In genomic region chr19:33906578-33907335, GRCh38 we compare ENCODE assay signal across 1 cellular context.
TF ChIP-seq lines count a peak whose summit lies in the region.

No MANE protein-coding gene starts in this region.

TF ChIP-seq in HCT116, 20 proteins besides CTCF, POLR2A, EP300 and RAD21 (continued from another document):
- TF ChIP-seq REST (IDR thresholded peaks at IDR 0.05; ENCODE audit: low read depth) (no peak), SRF (IDR thresholded peaks at IDR 0.05; ENCODE audit: low read depth) (no peak), TCF7L2 (IDR thresholded peaks at IDR 0.05; ENCODE audit: borderline replicate concordance, extremely low read depth, insufficient read depth, insufficient read length) (no peak), ZNF274 (IDR thresholded peaks at IDR 0.05; ENCODE audit: low read depth, low read length) (no peak), MAX (IDR thresholded peaks at IDR 0.05) (no peak), EZH2 (IDR thresholded peaks at IDR 0.05) (no peak), ELF1 (IDR thresholded peaks at IDR 0.05; ENCODE audit: borderline replicate concordance, low read depth) (no peak)
